In the genomic region with DNA sequence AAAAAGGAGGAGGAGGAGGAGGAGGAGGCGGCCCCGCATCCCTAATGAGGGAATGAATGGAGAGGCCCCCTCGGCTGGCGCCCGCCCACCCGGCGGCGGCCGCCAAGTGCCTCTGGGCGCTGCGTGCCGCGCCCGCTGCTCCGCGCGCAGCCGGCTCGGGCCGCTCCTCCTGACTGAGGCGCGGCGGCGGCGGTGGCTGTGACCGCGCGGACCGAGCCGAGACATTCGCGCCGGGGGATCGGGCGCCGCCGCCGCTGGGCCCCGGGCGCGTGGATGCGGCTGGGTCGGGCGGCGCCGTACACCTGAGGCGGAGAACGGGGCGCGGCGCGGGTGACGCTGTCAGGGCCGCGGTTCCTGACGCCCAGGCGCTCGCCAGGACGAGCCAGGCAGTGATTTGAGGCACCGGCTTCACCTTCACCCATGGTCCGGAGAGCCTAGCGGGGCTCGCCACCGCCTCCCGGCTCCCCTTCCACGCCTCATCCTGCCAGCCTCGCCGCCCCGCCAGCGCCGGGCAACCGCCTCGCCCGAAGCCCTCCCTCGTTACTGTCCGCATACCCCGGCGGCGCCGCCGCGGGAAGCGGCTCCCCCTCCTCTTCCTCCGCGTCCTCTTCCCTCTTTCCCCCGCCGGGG, we compare ENCODE assay signal across 8 cellular contexts. TPM values are rescaled to one million over a fixed set of nuclear protein-coding genes. Genes with fewer than 3 reads are reported as not detected.
DNase-seq lines count a peak whose midpoint lies in the region; ATAC-seq and TF ChIP-seq lines count a peak whose summit lies in the region.

A gene (plus strand): TSS at position 88 of the 630 bp plus-strand sequence. CDS start 687 bp downstream, outside the sequence.

- peak within 1 kb of the TSS; percentile 96 for H3K14ac ChIP-seq in H9 (ENCODE audit: insufficient read depth, low read length)

- H2BK5ac ChIP-seq in H9 (ENCODE audit: insufficient read length, low read length) = no peak within 1 kb of the TSS

- H3K4me1 ChIP-seq in H9 (ENCODE audit: insufficient read depth, low read length) = no peaks in the 10 kb centered on the region
- peaks cover 6% of the 10 kb centered on the region for H3K4me1 ChIP-seq in foreskin keratinocyte

- H2BK15ac ChIP-seq in H9 (ENCODE audit: low read depth, low read length) = no peak within 1 kb of the TSS

- no peaks in the 10 kb centered on the region for H3K27me3 ChIP-seq in H9 (ENCODE audit: insufficient read depth, low read length)
- H3K27me3 ChIP-seq in foreskin keratinocyte = no peaks in the 10 kb centered on the region

- DNase-seq in activated CD4-positive, alpha-beta T cell treated with anti-CD3 and anti-CD28 coated beads for 36 hours = peak; percentile 41
- no peak for DNase-seq in activated CD4-positive, alpha-beta T cell treated with anti-CD3 and anti-CD28 coated beads, Interleukin-2, amount 50 U/mL, for 4 hours
- peak; percentile 74 for DNase-seq in H9
- peak; percentile 81 for DNase-seq in NCI-H1436 (lab: John Stamatoyannopoulos, UW)
- no peak for DNase-seq in activated CD8-positive, alpha-beta memory T cell treated with anti-CD3 and anti-CD28 coated beads, Interleukin-2, amount 10 ng/mL, durations not matched to agents 7 days and 5 days
- DNase-seq in foreskin keratinocyte = peak in 1 of 2 donors; percentile 41
- no peak for DNase-seq in natural killer cell treated with Interleukin-12 subunit alpha and Interleukin-12 subunit beta and Interleukin-15 and Interleukin-18, amount 100 ng/mL, for 72 hours (ENCODE audit: low spot score)
- no peak for DNase-seq in NK-92 (lab: John Stamatoyannopoulos, UW; ENCODE audit: unreplicated experiment)

- POLR2A ChIA-PET in activated CD4-positive, alpha-beta T cell treated with anti-CD3 and anti-CD28 coated beads for 36 hours (lab: Charles Lee) = no interaction called here

- H3K4me1 Mint-ChIP-seq in activated CD4-positive, alpha-beta T cell treated with anti-CD3 and anti-CD28 coated beads for 36 hours = peaks cover 9% of the 10 kb centered on the region
- peaks cover 31 to 36% of the 10 kb centered on the region in 2 experiments for H3K4me1 Mint-ChIP-seq in H9
- peaks cover 12% of the 10 kb centered on the region for H3K4me1 Mint-ChIP-seq in activated CD8-positive, alpha-beta memory T cell treated with anti-CD3 and anti-CD28 coated beads, Interleukin-2, amount 10 ng/mL, durations not matched to agents 7 days and 5 days
- peaks cover 7 to 11% of the 10 kb centered on the region in 2 donors for H3K4me1 Mint-ChIP-seq in natural killer cell treated with Interleukin-12 subunit alpha and Interleukin-12 subunit beta and Interleukin-15 and Interleukin-18, amount 100 ng/mL, for 72 hours (ENCODE audit: low read depth in 2 of 2)

- no peak within 1 kb of the TSS for H4K91ac ChIP-seq in H9 (ENCODE audit: insufficient read length, low read depth, low read length)

- no peak within 1 kb of the TSS for H4K8ac ChIP-seq in H9 (replicated peaks; ENCODE audit: insufficient read length, low read depth, low read length)

- intact Hi-C loops in activated CD4-positive, alpha-beta T cell treated with anti-CD3 and anti-CD28 coated beads for 36 hours (cut with DNase I, micrococcal nuclease) = loop anchor here (2.0 to 5.0 kb wide), 2 partner anchors 164 to 205 kb away; a partner anchor contains a TSS

- no peaks in the 10 kb centered on the region for H3K79me1 ChIP-seq in H9 (ENCODE audit: insufficient read depth, low read depth, low read length, poor library complexity, severe bottlenecking)

- no peak within 1 kb of the TSS for H3K56ac ChIP-seq in H9 (ENCODE audit: insufficient read length, low read depth, low read length)

- H3K18ac ChIP-seq in H9 (ENCODE audit: insufficient read length, low read depth, low read length) = peak within 1 kb of the TSS; percentile 86

- H3K4me2 ChIP-seq in H9 (ENCODE audit: insufficient read depth, insufficient read length, low read length) = peak within 1 kb of the TSS; percentile 99

- H3K23ac ChIP-seq in H9 (ENCODE audit: insufficient read length, low read depth, low read length) = no peak within 1 kb of the TSS

- H2AFZ ChIP-seq in H9 (ENCODE audit: low read length) = no peak within 1 kb of the TSS

- peaks cover 13% of the 10 kb centered on the region for H3K79me2 ChIP-seq in H9 (ENCODE audit: insufficient read depth, low read length)

- H3K36me3 Mint-ChIP-seq in activated CD4-positive, alpha-beta T cell treated with anti-CD3 and anti-CD28 coated beads for 36 hours (ENCODE audit: low read depth) = peaks cover 1% of the 10 kb centered on the region
- H3K36me3 Mint-ChIP-seq in H9 (ENCODE audit: insufficient read depth in 1 of 3, low read depth in 3 of 3) = no peaks in the 10 kb centered on the region; a peak in 1 of 7 replicates
- H3K36me3 Mint-ChIP-seq in activated CD8-positive, alpha-beta memory T cell treated with anti-CD3 and anti-CD28 coated beads, Interleukin-2, amount 10 ng/mL, durations not matched to agents 7 days and 5 days = peaks cover 4% of the 10 kb centered on the region
- H3K36me3 Mint-ChIP-seq in natural killer cell treated with Interleukin-12 subunit alpha and Interleukin-12 subunit beta and Interleukin-15 and Interleukin-18, amount 100 ng/mL, for 72 hours = peaks cover 6% of the 10 kb centered on the region

- H3K27ac ChIP-seq in H9 (ENCODE audit: insufficient read length, low read depth, low read length) (no peak within 1 kb of the TSS), foreskin keratinocyte (peak within 1 kb of the TSS; percentile 84)

- no peaks in the 10 kb centered on the region for H4K20me1 ChIP-seq in H9 (ENCODE audit: control insufficient read depth, insufficient read depth, insufficient read length)

- H3K9me3 ChIP-seq in H9 (ENCODE audit: control insufficient read depth, low read depth, low read length) = no peaks in the 10 kb centered on the region

- no peak within 1 kb of the TSS for H2AK5ac ChIP-seq in H9 (ENCODE audit: insufficient read length, low read length)

- ATAC-seq in activated CD4-positive, alpha-beta T cell treated with anti-CD3 and anti-CD28 coated beads for 36 hours = peak; percentile 67
- peak; percentile 74 for ATAC-seq in activated CD8-positive, alpha-beta memory T cell treated with anti-CD3 and anti-CD28 coated beads, Interleukin-2, amount 10 ng/mL, durations not matched to agents 7 days and 5 days
- peak; percentile 82 for ATAC-seq in foreskin keratinocyte
- peak; percentile 44 to 74 for ATAC-seq in natural killer cell treated with Interleukin-12 subunit alpha and Interleukin-12 subunit beta and Interleukin-15 and Interleukin-18, amount 100 ng/mL, for 72 hours

- H2BK120ac ChIP-seq in H9 (ENCODE audit: low read depth, low read length, poor library complexity, severe bottlenecking) = no peak within 1 kb of the TSS

- no peak within 1 kb of the TSS for H4K5ac ChIP-seq in H9 (ENCODE audit: insufficient read length, low read depth, low read length)

- H3K4ac ChIP-seq in H9 (ENCODE audit: low read depth, low read length) = no peak within 1 kb of the TSS

- no peaks in the 10 kb centered on the region for H3K9me3 Mint-ChIP-seq in activated CD4-positive, alpha-beta T cell treated with anti-CD3 and anti-CD28 coated beads for 36 hours (ENCODE audit: low read depth)
- H3K9me3 Mint-ChIP-seq in H9 = no peaks in the 10 kb centered on the region; a peak in 1 of 5 replicates
- H3K9me3 Mint-ChIP-seq in activated CD8-positive, alpha-beta memory T cell treated with anti-CD3 and anti-CD28 coated beads, Interleukin-2, amount 10 ng/mL, durations not matched to agents 7 days and 5 days (ENCODE audit: low read depth) = no peaks in the 10 kb centered on the region
- H3K9me3 Mint-ChIP-seq in natural killer cell treated with Interleukin-12 subunit alpha and Interleukin-12 subunit beta and Interleukin-15 and Interleukin-18, amount 100 ng/mL, for 72 hours = no peaks in the 10 kb centered on the region

- H3T11ph ChIP-seq in H9 (ENCODE audit: low read length) = no peak within 1 kb of the TSS

- no peak for TF ChIP-seq CTCF in H9 (conservative IDR thresholded peaks at IDR 0.05)
- TF ChIP-seq CTCF in foreskin keratinocyte (conservative IDR thresholded peaks at IDR 0.05) = no peak

- peak within 1 kb of the TSS; percentile 69 for H3K9ac ChIP-seq in H9 (ENCODE audit: extremely low read depth, insufficient read length, low read length)

- no peak within 1 kb of the TSS for H2BK12ac ChIP-seq in H9 (ENCODE audit: insufficient read length, low read depth, low read length)

- H2BK20ac ChIP-seq in H9 (ENCODE audit: low read depth, low read length, poor library complexity, severe bottlenecking) = no peak within 1 kb of the TSS

- CTCF ChIA-PET in activated CD4-positive, alpha-beta T cell treated with anti-CD3 and anti-CD28 coated beads for 36 hours (lab: Charles Lee) = no interaction called here
- CTCF ChIA-PET in activated CD8-positive, alpha-beta memory T cell treated with anti-CD3 and anti-CD28 coated beads, Interleukin-2, amount 10 ng/mL, durations not matched to agents 7 days and 5 days (lab: Charles Lee) = no interaction called here

- peak within 1 kb of the TSS; percentile 76 for H3K4me3 Mint-ChIP-seq in activated CD4-positive, alpha-beta T cell treated with anti-CD3 and anti-CD28 coated beads for 36 hours
- H3K4me3 Mint-ChIP-seq in H9 = peak within 1 kb of the TSS; percentile 87 to 93
- H3K4me3 Mint-ChIP-seq in activated CD8-positive, alpha-beta memory T cell treated with anti-CD3 and anti-CD28 coated beads, Interleukin-2, amount 10 ng/mL, durations not matched to agents 7 days and 5 days = peak within 1 kb of the TSS; percentile 77
- H3K4me3 Mint-ChIP-seq in natural killer cell treated with Interleukin-12 subunit alpha and Interleukin-12 subunit beta and Interleukin-15 and Interleukin-18, amount 100 ng/mL, for 72 hours = peak within 1 kb of the TSS; percentile 91

- peaks cover 62% of the 10 kb centered on the region for H3K27me3 Mint-ChIP-seq in activated CD4-positive, alpha-beta T cell treated with anti-CD3 and anti-CD28 coated beads for 36 hours
- peaks cover 6% of the 10 kb centered on the region for H3K27me3 Mint-ChIP-seq in H9 (ENCODE audit: low read depth)
- peaks cover 63% of the 10 kb centered on the region for H3K27me3 Mint-ChIP-seq in activated CD8-positive, alpha-beta memory T cell treated with anti-CD3 and anti-CD28 coated beads, Interleukin-2, amount 10 ng/mL, durations not matched to agents 7 days and 5 days
- peaks cover 43 to 67% of the 10 kb centered on the region in 2 donors for H3K27me3 Mint-ChIP-seq in natural killer cell treated with Interleukin-12 subunit alpha and Interleukin-12 subunit beta and Interleukin-15 and Interleukin-18, amount 100 ng/mL, for 72 hours

- no CpG with 5 or more reads among the region's 87 CpGs for WGBS in H9 (ENCODE audit: extremely low coverage, insufficient read length, low lambda C conversion rate)

- H3K27ac Mint-ChIP-seq in activated CD4-positive, alpha-beta T cell treated with anti-CD3 and anti-CD28 coated beads for 36 hours = peak within 1 kb of the TSS; percentile 42
- peak within 1 kb of the TSS; percentile 52 to 91 (median 81) for H3K27ac Mint-ChIP-seq in H9
- H3K27ac Mint-ChIP-seq in activated CD8-positive, alpha-beta memory T cell treated with anti-CD3 and anti-CD28 coated beads, Interleukin-2, amount 10 ng/mL, durations not matched to agents 7 days and 5 days = no peak within 1 kb of the TSS
- H3K27ac Mint-ChIP-seq in natural killer cell treated with Interleukin-12 subunit alpha and Interleukin-12 subunit beta and Interleukin-15 and Interleukin-18, amount 100 ng/mL, for 72 hours = no peak within 1 kb of the TSS

- H3K23me2 ChIP-seq in H9 (ENCODE audit: insufficient read length, low read depth, low read length, poor library complexity, severe bottlenecking) = peaks cover 14% of the 10 kb centered on the region

RNA-seq across cellular contexts. Expression of the gene that starts here (rescaled TPM):
- total RNA-seq in activated CD4-positive, alpha-beta T cell treated with anti-CD3 and anti-CD28 coated beads for 36 hours = not detected
- total RNA-seq in H9 (2021) (17.5 and 17.8 TPM in 2 replicates), foreskin keratinocyte (13.4 and 16.2 TPM in 2 replicates)
- not detected for total RNA-seq in activated CD8-positive, alpha-beta memory T cell treated with anti-CD3 and anti-CD28 coated beads, Interleukin-2, amount 10 ng/mL, durations not matched to agents 7 days and 5 days
- 3.9 and 5.5 TPM in 2 replicates for polyA plus RNA-seq in foreskin keratinocyte
- not detected for total RNA-seq in natural killer cell treated with Interleukin-12 subunit alpha and Interleukin-12 subunit beta and Interleukin-15 and Interleukin-18, amount 100 ng/mL, for 72 hours

Comparison
In these comparisons a context has a peak if more than half of its experiments do, and no peak if none do; other contexts are left out.
1. RNA of the gene that starts here (total RNA-seq): 17.5 to 17.8 TPM in H9 and 13.4 to 16.2 TPM in foreskin keratinocyte; not detected in activated CD4-positive, alpha-beta T cell treated with anti-CD3 and anti-CD28 coated beads for 36 hours, not detected in activated CD8-positive, alpha-beta memory T cell treated with anti-CD3 and anti-CD28 coated beads, Interleukin-2, amount 10 ng/mL, durations not matched to agents 7 days and 5 days and not detected in natural killer cell treated with Interleukin-12 subunit alpha and Interleukin-12 subunit beta and Interleukin-15 and Interleukin-18, amount 100 ng/mL, for 72 hours; every median in the first group is over 10 times any median in the second.
2. Peak in DNase-seq and ATAC-seq in activated CD4-positive, alpha-beta T cell treated with anti-CD3 and anti-CD28 coated beads for 36 hours; RNA of the gene not detected or under 1 TPM.
3. Peak in ATAC-seq in activated CD8-positive, alpha-beta memory T cell treated with anti-CD3 and anti-CD28 coated beads, Interleukin-2, amount 10 ng/mL, durations not matched to agents 7 days and 5 days; RNA of the gene not detected or under 1 TPM.
4. Peak in ATAC-seq in natural killer cell treated with Interleukin-12 subunit alpha and Interleukin-12 subunit beta and Interleukin-15 and Interleukin-18, amount 100 ng/mL, for 72 hours; RNA of the gene not detected or under 1 TPM.
5. DNase-seq: peak in H9 (single experiment) and NCI-H1436 (single experiment); none in activated CD4-positive, alpha-beta T cell treated with anti-CD3 and anti-CD28 coated beads, Interleukin-2, amount 50 U/mL, for 4 hours (0 of 2), activated CD8-positive, alpha-beta memory T cell treated with anti-CD3 and anti-CD28 coated beads, Interleukin-2, amount 10 ng/mL, durations not matched to agents 7 days and 5 days (single experiment), natural killer cell treated with Interleukin-12 subunit alpha and Interleukin-12 subunit beta and Interleukin-15 and Interleukin-18, amount 100 ng/mL, for 72 hours (single experiment) and NK-92 (single experiment).
6. H3K27ac Mint-ChIP-seq: peak in activated CD4-positive, alpha-beta T cell treated with anti-CD3 and anti-CD28 coated beads for 36 hours (single experiment) and H9 (3 of 3); none in activated CD8-positive, alpha-beta memory T cell treated with anti-CD3 and anti-CD28 coated beads, Interleukin-2, amount 10 ng/mL, durations not matched to agents 7 days and 5 days (single experiment) and natural killer cell treated with Interleukin-12 subunit alpha and Interleukin-12 subunit beta and Interleukin-15 and Interleukin-18, amount 100 ng/mL, for 72 hours (0 of 2).
7. Peak in every context shown above with its lines, with median percentiles within 50 percentile points of each other: ATAC-seq and H3K4me3 Mint-ChIP-seq.